ENCODE assay signal across 17 cellular contexts in genomic region chr13:51416107-51416506, GRCh38. TPM values are rescaled to one million over a fixed set of nuclear protein-coding genes. Genes with fewer than 3 reads are reported as not detected.
DNase-seq lines count a peak whose midpoint lies in the region; ATAC-seq and TF ChIP-seq lines count a peak whose summit lies in the region.
"Had no signal": no experiment of that assay in that cellular context is flagged by ENCODE, and none has a peak within 500 bp of the region (broad histone marks: within the 10 kb centered on the region; RNA-seq: fewer than 3 reads in every experiment).

No MANE protein-coding gene starts in this region.

- no peak for TF ChIP-seq CTCF in neutrophil (IDR thresholded peaks at IDR 0.05)

- intact Hi-C loops in activated CD4-positive, alpha-beta T cell treated with anti-CD3 and anti-CD28 coated beads, Interleukin-2, amount 10 ng/mL, durations not matched to agents 24 days and 14 days (cut with micrococcal nuclease): loop anchor here (1.0 kb wide), 1 partner anchor 35 kb away; no protein-coding TSS in a partner anchor

- no peaks in the 10 kb centered on the region for H3K27me3 Mint-ChIP-seq in activated CD4-positive, alpha-beta T cell treated with anti-CD3 and anti-CD28 coated beads, Interleukin-2, amount 10 ng/mL, durations not matched to agents 24 days and 14 days
- H3K27me3 Mint-ChIP-seq: effector memory CD8-positive, alpha-beta T cell had no signal

- ATAC-seq in GM19372 (IDR thresholded peaks at IDR 0.05; ENCODE audit: low read depth, unreplicated experiment) (peak; percentile 61), HG03469 (IDR thresholded peaks at IDR 0.05; ENCODE audit: unreplicated experiment) (peak; percentile 38), GM21526 (IDR thresholded peaks at IDR 0.05; ENCODE audit: low FRiP score, unreplicated experiment) (no peak)
- ATAC-seq: effector memory CD8-positive, alpha-beta T cell; SK-N-SH treated with all-trans-retinoic acid at 6 μM for 48 hours had no signal

- no peaks in the 10 kb centered on the region for H3K9me3 ChIP-seq in neutrophil
- H3K9me3 ChIP-seq: ovary had no signal

- peaks cover 70% of the 10 kb centered on the region for H3K36me3 Mint-ChIP-seq in activated CD4-positive, alpha-beta T cell treated with anti-CD3 and anti-CD28 coated beads, Interleukin-2, amount 10 ng/mL, durations not matched to agents 24 days and 14 days (ENCODE audit: low read depth)

- no peak overlapping the region for H3K4me3 ChIP-seq in neutrophil (ENCODE audit: low read depth in 1 of 2, low read length in 1 of 2)
- H3K4me3 ChIP-seq: ovary, PC-9 had no signal

- H3K27me3 ChIP-seq in neutrophil: no peaks in the 10 kb centered on the region
- H3K27me3 ChIP-seq: ovary had no signal

- H3K4me3 Mint-ChIP-seq in activated CD4-positive, alpha-beta T cell treated with anti-CD3 and anti-CD28 coated beads, Interleukin-2, amount 10 ng/mL, durations not matched to agents 24 days and 14 days: peak overlapping the region; percentile 1
- H3K4me3 Mint-ChIP-seq: effector memory CD8-positive, alpha-beta T cell had no signal

- peaks cover 51% of the 10 kb centered on the region for H3K4me1 Mint-ChIP-seq in activated CD4-positive, alpha-beta T cell treated with anti-CD3 and anti-CD28 coated beads, Interleukin-2, amount 10 ng/mL, durations not matched to agents 24 days and 14 days

- no peak for DNase-seq in activated CD4-positive, alpha-beta T cell treated with anti-CD3 and anti-CD28 coated beads, Interleukin-2, amount 10 ng/mL, durations not matched to agents 24 days and 14 days
- DNase-seq in activated CD4-positive, alpha-beta T cell treated with anti-CD3 and anti-CD28 coated beads for 1 hour: no peak
- DNase-seq in Ammon's horn (ENCODE audit: low spot score) (no peak), globus pallidus (ENCODE audit: low spot score) (no peak)
- DNase-seq: effector memory CD8-positive, alpha-beta T cell; foreskin fibroblast; mesendoderm; NCI-H187; NCI-H510A; ovary; PC-9 had no signal

- H3K4me1 ChIP-seq in neutrophil (ENCODE audit: control insufficient read depth in 1 of 2, insufficient read depth in 1 of 2, low read depth in 1 of 2, low read length in 1 of 2): peaks cover 5 to 12% of the 10 kb centered on the region in 2 experiments

- peaks cover 9% of the 10 kb centered on the region for H3K9me3 Mint-ChIP-seq in activated CD4-positive, alpha-beta T cell treated with anti-CD3 and anti-CD28 coated beads, Interleukin-2, amount 10 ng/mL, durations not matched to agents 24 days and 14 days
- H3K9me3 Mint-ChIP-seq: effector memory CD8-positive, alpha-beta T cell had no signal

- H3K36me3 ChIP-seq in neutrophil: peaks cover 43% of the 10 kb centered on the region
- H3K36me3 ChIP-seq: ovary had no signal

- peak overlapping the region; percentile 58 for H3K27ac Mint-ChIP-seq in activated CD4-positive, alpha-beta T cell treated with anti-CD3 and anti-CD28 coated beads, Interleukin-2, amount 10 ng/mL, durations not matched to agents 24 days and 14 days
- H3K27ac Mint-ChIP-seq: effector memory CD8-positive, alpha-beta T cell had no signal

- H3K27ac ChIP-seq in neutrophil: peak overlapping the region; percentile 5
- H3K27ac ChIP-seq: ovary, PC-9, VCaP had no signal

RNA-seq across cellular contexts. Expression of gene INTS6, which starts 36.7 kb away (rescaled TPM):
- 63.5 and 68.6 TPM in 2 replicates for total RNA-seq in activated CD4-positive, alpha-beta T cell treated with anti-CD3 and anti-CD28 coated beads, Interleukin-2, amount 10 ng/mL, durations not matched to agents 24 days and 14 days
